ENCODE assay signal across 28 cellular contexts in genomic region chr5:54453091-54453490, GRCh38. TPM values are rescaled to one million over a fixed set of nuclear protein-coding genes. Genes with fewer than 3 reads are reported as not detected.
"Had no signal": no experiment of that assay in that cellular context is flagged by ENCODE, and none has a peak within 500 bp of the region (broad histone marks: within the 10 kb centered on the region; RNA-seq: fewer than 3 reads in every experiment).

No MANE protein-coding gene starts in this region.

- FAIRE-seq: endometrium, frontal cortex, keratinocyte, pancreas, urothelium cell line had no signal

- ATAC-seq: effector memory CD8-positive, alpha-beta T cell; mucosa of descending colon; natural killer cell treated with Interleukin-12 subunit alpha and Interleukin-12 subunit beta and Interleukin-15 and Interleukin-18, amount 100 ng/mL, for 72 hours; pancreas; stimulated activated memory B cell treated with anti-CD40 and anti-IgM and Interleukin-4, amounts not matched to agents 10 μg/mL and 1 μg/mL and 100 μg/mL, for 72 hours had no signal

- DNase-seq: cortex of kidney; effector memory CD8-positive, alpha-beta T cell; erythroblast; esophagus squamous epithelium; mucosa of descending colon; naive B cell; pancreas; sigmoid colon; spleen; stimulated activated CD4-positive, alpha-beta T cell treated with anti-CD3 and anti-CD28 coated beads, Interleukin-4, amount 100 ng/mL, for 4 hours; upper lobe of left lung had no signal

- H3K36me3 ChIP-seq: esophagus squamous epithelium, neutrophil, pancreas, sigmoid colon, spleen, thoracic aorta, tibial nerve, upper lobe of left lung had no signal

- H3K4me3 ChIP-seq: esophagus squamous epithelium, lung, mucosa of descending colon, pancreas, sigmoid colon, skin epidermis, spleen, thoracic aorta, tibial nerve, upper lobe of left lung had no signal

- H3K27me3 ChIP-seq: esophagus squamous epithelium, pancreas, sigmoid colon, tibial nerve, upper lobe of left lung had no signal

- H3K27ac ChIP-seq: esophagus squamous epithelium, neutrophil, pancreas, sigmoid colon, skin epidermis, spleen, thoracic aorta, tibial nerve, upper lobe of left lung had no signal

- H3K9me3 ChIP-seq: esophagus squamous epithelium, mucosa of descending colon, neutrophil, pancreas, sigmoid colon, spleen, thoracic aorta, tibial nerve, upper lobe of left lung had no signal

RNA-seq across cellular contexts. Expression of gene HSPB3, which starts 2.4 kb away (rescaled TPM):
- total RNA-seq: dermis microvascular lymphatic vessel endothelial cell; glomerular endothelial cell; mesothelial cell of epicardium; natural killer cell treated with Interleukin-12 subunit alpha and Interleukin-12 subunit beta and Interleukin-15 and Interleukin-18, amount 100 ng/mL, for 72 hours; neural crest cell; omental fat pad; pancreas had no signal
- polyA plus RNA-seq: liver had no signal
